In genomic region chr18:62877448-62878221, GRCh38 we compare ENCODE assay signal across 12 cellular contexts.
A peak's percentile ranks its signal among the peaks of the same experiment; 100 is the strongest.
DNase-seq lines count a peak whose midpoint lies in the region; ATAC-seq and TF ChIP-seq lines count a peak whose summit lies in the region.
"Had no signal": no experiment of that assay in that cellular context is flagged by ENCODE, and none has a peak within 500 bp of the region (broad histone marks: within the 10 kb centered on the region; RNA-seq: fewer than 3 reads in every experiment).

No MANE protein-coding gene starts in this region.

- no peak overlapping the region for H3K27ac Mint-ChIP-seq in activated CD8-positive, alpha-beta T cell treated with anti-CD3 and anti-CD28 coated beads for 36 hours

- H3K9ac ChIP-seq in SK-N-MC (ENCODE audit: insufficient read length): no peak overlapping the region
- H3K9ac ChIP-seq in smooth muscle cell (ENCODE audit: low read depth): no peak overlapping the region

- peaks cover 20% of the 10 kb centered on the region for H3K4me1 ChIP-seq in smooth muscle cell (ENCODE audit: low read depth)

- no peak for TF ChIP-seq CTCF in smooth muscle cell (IDR thresholded peaks at IDR 0.05; ENCODE audit: borderline replicate concordance, insufficient read depth, poor library complexity, severe bottlenecking)
- TF ChIP-seq CTCF in activated CD8-positive, alpha-beta T cell treated with anti-CD3 and anti-CD28 coated beads for 36 hours (IDR thresholded peaks at IDR 0.05): no peak

- H3K4me2 ChIP-seq in smooth muscle cell: peak overlapping the region; percentile 62

- CTCF ChIA-PET in activated CD8-positive, alpha-beta T cell treated with anti-CD3 and anti-CD28 coated beads for 36 hours (lab: Charles Lee): no interaction called here

- DNase-seq in NCI-H1092 treated with DMSO at 0.1 percent for 48 hours (lab: John Stamatoyannopoulos, UW) (peak; percentile 35), NCI-H1092 (lab: John Stamatoyannopoulos, UW) (no peak), SK-N-MC (ENCODE audit: low read depth, low spot score) (no peak), left cardiac atrium (no peak), smooth muscle cell (lab: John Stamatoyannopoulos, UW; ENCODE audit: unreplicated experiment) (no peak), left colon (no peak)
- DNase-seq in activated CD8-positive, alpha-beta T cell treated with anti-CD3 and anti-CD28 coated beads for 36 hours: no peak
- DNase-seq: esophagus squamous epithelium, upper lobe of right lung had no signal

- no peaks in the 10 kb centered on the region for H4K20me1 ChIP-seq in smooth muscle cell (ENCODE audit: low read depth)

- H3K36me3 Mint-ChIP-seq in activated CD8-positive, alpha-beta T cell treated with anti-CD3 and anti-CD28 coated beads for 36 hours (ENCODE audit: low read depth): no peaks in the 10 kb centered on the region

- H3K4me3 ChIP-seq in SK-N-MC (0 out of 2 replicates have a peak overlapping the region, but pooled peaks have one; percentile 22), smooth muscle cell (no peak overlapping the region)
- H3K4me3 ChIP-seq: esophagus squamous epithelium, skin epidermis, upper lobe of right lung had no signal

- no peaks in the 10 kb centered on the region for H3F3A ChIP-seq in smooth muscle cell (ENCODE audit: low read depth)

- H3K27ac ChIP-seq in SK-N-MC (peak overlapping the region; percentile 57; the same call in 1 of the 2 replicates), smooth muscle cell (ENCODE audit: low read depth) (no peak overlapping the region)
- H3K27ac ChIP-seq: 22Rv1, upper lobe of right lung had no signal

- POLR2A ChIA-PET in activated CD8-positive, alpha-beta T cell treated with anti-CD3 and anti-CD28 coated beads for 36 hours (lab: Charles Lee): interaction anchor here (0.6 to 1.3 kb wide), 2 partner anchors 19 to 36 kb away, joined by 3 read pairs; no protein-coding TSS in a partner anchor

- no peak overlapping the region for H3K4me3 Mint-ChIP-seq in activated CD8-positive, alpha-beta T cell treated with anti-CD3 and anti-CD28 coated beads for 36 hours

- ATAC-seq in left cardiac atrium (peak; percentile 8 to 20), left colon (no peak), GM21526 (IDR thresholded peaks at IDR 0.05; ENCODE audit: low FRiP score, unreplicated experiment) (no peak)
- ATAC-seq in activated CD8-positive, alpha-beta T cell treated with anti-CD3 and anti-CD28 coated beads for 36 hours: no peak
- ATAC-seq: upper lobe of right lung had no signal

- H3K27me3 ChIP-seq in smooth muscle cell (ENCODE audit: low read depth): no peaks in the 10 kb centered on the region
- H3K27me3 ChIP-seq: esophagus squamous epithelium, upper lobe of right lung had no signal

- intact Hi-C loops in left cardiac atrium (cut with DNase I) (loop anchor here in 1 of 2 donors (10.0 kb wide), 1 partner anchor 163 kb away; the partner anchor contains the start of gene PHLPP1), left colon (cut with DNase I, micrococcal nuclease) (no loop called here)
- intact Hi-C loops in activated CD8-positive, alpha-beta T cell treated with anti-CD3 and anti-CD28 coated beads for 36 hours (cut with micrococcal nuclease): no loop called here

- no peak overlapping the region for H2AFZ ChIP-seq in smooth muscle cell (ENCODE audit: low read depth)

- no peaks in the 10 kb centered on the region for H3K9me3 ChIP-seq in SK-N-MC (ENCODE audit: low read depth, low read length)
- no peaks in the 10 kb centered on the region for H3K9me3 ChIP-seq in smooth muscle cell (replicated peaks; ENCODE audit: low read depth)
- H3K9me3 ChIP-seq: esophagus squamous epithelium, upper lobe of right lung had no signal

- H3K36me3 ChIP-seq in SK-N-MC (ENCODE audit: insufficient read depth, low read length) (no peaks in the 10 kb centered on the region), smooth muscle cell (ENCODE audit: low read depth) (no peaks in the 10 kb centered on the region)
- H3K36me3 ChIP-seq: upper lobe of right lung had no signal

- H3K9me3 Mint-ChIP-seq in activated CD8-positive, alpha-beta T cell treated with anti-CD3 and anti-CD28 coated beads for 36 hours: no peaks in the 10 kb centered on the region

- no peaks in the 10 kb centered on the region for H3K79me2 ChIP-seq in smooth muscle cell (ENCODE audit: low read depth)

- WGBS in smooth muscle cell (ENCODE audit: low lambda C conversion rate): 28% methylated on average over 5 of the region's 5 CpGs

- no peaks in the 10 kb centered on the region for H3K27me3 Mint-ChIP-seq in activated CD8-positive, alpha-beta T cell treated with anti-CD3 and anti-CD28 coated beads for 36 hours

- peaks cover 32% of the 10 kb centered on the region for H3K4me1 Mint-ChIP-seq in activated CD8-positive, alpha-beta T cell treated with anti-CD3 and anti-CD28 coated beads for 36 hours (ENCODE audit: low read depth)

Comparison
In these comparisons a context has a peak if more than half of its experiments do, and no peak if none do; other contexts are left out.
1. ATAC-seq: peak in left cardiac atrium (2 of 2); none in left colon (single experiment), activated CD8-positive, alpha-beta T cell treated with anti-CD3 and anti-CD28 coated beads for 36 hours (single experiment) and GM21526 (single experiment).